ENCODE assay signal across 5 cellular contexts in genomic region chr1:185193756-185194155, GRCh38.
"Had no signal": no experiment of that assay in that cellular context is flagged by ENCODE, and none has a peak within 500 bp of the region (broad histone marks: within the 10 kb centered on the region; RNA-seq: fewer than 3 reads in every experiment).

No MANE protein-coding gene starts in this region.

- DNase-seq: H9, HCEC 1CT, KBM-7 had no signal

- ATAC-seq: GM23338, HepG2 had no signal
